22 cellular contexts compared by ENCODE assay signal in genomic region chr16:5862103-5863003, GRCh38.
DNase-seq lines count a peak whose midpoint lies in the region; ATAC-seq, FAIRE-seq and TF ChIP-seq lines count a peak whose summit lies in the region.
"Had no signal": no experiment of that assay in that cellular context is flagged by ENCODE, and none has a peak within 500 bp of the region (broad histone marks: within the 10 kb centered on the region; RNA-seq: fewer than 3 reads in every experiment).

No MANE protein-coding gene starts in this region.

- no peak for TF ChIP-seq CTCF in SK-N-SH (IDR thresholded peaks at IDR 0.05)
- TF ChIP-seq CTCF in bronchial epithelial cell (IDR thresholded peaks at IDR 0.05; ENCODE audit: insufficient read depth, low read length, severe bottlenecking) = no peak
- TF ChIP-seq CTCF in neural progenitor cell (IDR thresholded peaks at IDR 0.05) = no peak

- no peaks in the 10 kb centered on the region for H3K36me3 Mint-ChIP-seq in neural progenitor cell
- H3K36me3 Mint-ChIP-seq: CD4-positive, CD25-positive, alpha-beta regulatory T cell; CD8-positive, alpha-beta memory T cell had no signal

- H3K36me3 ChIP-seq in SK-N-SH (replicated peaks in 1 of 2; ENCODE audit: control insufficient read depth in 1 of 2, insufficient read depth in 2 of 2, low read length in 1 of 2) (no peaks in the 10 kb centered on the region), bronchial epithelial cell (ENCODE audit: control insufficient read depth, insufficient read depth, low read length) (no peaks in the 10 kb centered on the region), neural progenitor cell (no peaks in the 10 kb centered on the region)
- H3K36me3 ChIP-seq: BLaER1 treated with 17β-estradiol and CSF1 and Interleukin-3, amounts not matched to agents 10 nM and 100 nM had no signal

- H3K9me3 ChIP-seq in SK-N-SH (no peaks in the 10 kb centered on the region), neural progenitor cell (ENCODE audit: low read depth) (no peaks in the 10 kb centered on the region)
- H3K9me3 ChIP-seq: BLaER1 treated with 17β-estradiol and CSF1 and Interleukin-3, amounts not matched to agents 10 nM and 100 nM had no signal

- peak in 1 of 2 experiments; percentile 35; a peak in 1 of 4 replicates for TF ChIP-seq EP300 in SK-N-SH (IDR thresholded peaks at IDR 0.05; ENCODE audit: borderline replicate concordance in 1 of 2, low read depth in 1 of 2, low read length in 1 of 2)

- ATAC-seq in SK-N-SH treated with all-trans-retinoic acid at 6 μM for 48 hours (no peak; the same call in 2 of the 3 replicates), HG03280 (IDR thresholded peaks at IDR 0.05; ENCODE audit: unreplicated experiment) (no peak)
- ATAC-seq: GM12878 had no signal

- TF ChIP-seq RAD21 in SK-N-SH (IDR thresholded peaks at IDR 0.05; ENCODE audit: low read length) = no peak; the same call in 1 of the 2 replicates

- H3K9me2 ChIP-seq in SK-N-SH = no peaks in the 10 kb centered on the region

- CTCF ChIA-PET in SK-N-SH (lab: Yijun Ruan, JAX) = interaction anchor here (0.7 to 1.7 kb wide), 5 partner anchors 31 to 711 kb away, joined by 3 to 6 read pairs (median 4); no protein-coding TSS in a partner anchor

- no peak overlapping the region for H3K9ac ChIP-seq in SK-N-SH
- H3K9ac ChIP-seq in neural progenitor cell = no peak overlapping the region
- H3K9ac ChIP-seq: BLaER1 treated with 17β-estradiol and CSF1 and Interleukin-3, amounts not matched to agents 10 nM and 100 nM had no signal

- H4K20me1 ChIP-seq in SK-N-SH (ENCODE audit: insufficient read depth) = no peaks in the 10 kb centered on the region
- no peaks in the 10 kb centered on the region for H4K20me1 ChIP-seq in neural progenitor cell (ENCODE audit: low read depth)
- H4K20me1 ChIP-seq: BLaER1 treated with 17β-estradiol and CSF1 and Interleukin-3, amounts not matched to agents 10 nM and 100 nM had no signal

- no peak overlapping the region for H2AFZ ChIP-seq in SK-N-SH (ENCODE audit: low read depth)
- no peak overlapping the region for H2AFZ ChIP-seq in neural progenitor cell (replicated peaks)

- WGBS in SK-N-SH (ENCODE audit: low lambda C conversion rate) = 13% methylated on average over 12 of the region's 17 CpGs

- H3K4me2 ChIP-seq in SK-N-SH (no peak overlapping the region), neural progenitor cell (no peak overlapping the region)
- H3K4me2 ChIP-seq: BLaER1 treated with 17β-estradiol and CSF1 and Interleukin-3, amounts not matched to agents 10 nM and 100 nM had no signal

- no peak overlapping the region; a peak in 1 of 4 replicates for H3K4me3 ChIP-seq in SK-N-SH (ENCODE audit: low read depth in 2 of 2, low read length in 1 of 2)
- no peak overlapping the region for H3K4me3 ChIP-seq in bronchial epithelial cell (ENCODE audit: low read depth, low read length)
- H3K4me3 ChIP-seq in neural progenitor cell = no peak overlapping the region
- H3K4me3 ChIP-seq: BLaER1 treated with 17β-estradiol and CSF1 and Interleukin-3, amounts not matched to agents 10 nM and 100 nM; GM12878 had no signal

- no peaks in the 10 kb centered on the region for H3K27me3 ChIP-seq in SK-N-SH (ENCODE audit: insufficient read depth)
- no peaks in the 10 kb centered on the region for H3K27me3 ChIP-seq in bronchial epithelial cell (ENCODE audit: control insufficient read depth, insufficient read depth, low read length)
- no peaks in the 10 kb centered on the region for H3K27me3 ChIP-seq in neural progenitor cell
- H3K27me3 ChIP-seq: BLaER1 treated with 17β-estradiol and CSF1 and Interleukin-3, amounts not matched to agents 10 nM and 100 nM had no signal

- H3F3A ChIP-seq in SK-N-SH (replicated peaks; ENCODE audit: insufficient read depth) (no peaks in the 10 kb centered on the region), neural progenitor cell (ENCODE audit: low read depth) (no peaks in the 10 kb centered on the region)

- POLR2A ChIA-PET in SK-N-SH (lab: Yijun Ruan, JAX) = interaction anchor here (0.5 to 0.9 kb wide), 2 partner anchors 246 to 788 kb away, joined by 3 read pairs; no protein-coding TSS in a partner anchor

- DNase-seq in SK-N-SH (peak; percentile 63), bronchial epithelial cell (ENCODE audit: low read depth) (no peak), neural progenitor cell (ENCODE audit: low spot score) (no peak), T1000 (lab: John Stamatoyannopoulos, UW) (no peak)
- DNase-seq in activated effector memory CD4-positive, alpha-beta T cell treated with Interleukin-2 at 50 U/mL for 16 hours = no peak
- DNase-seq: 8988T; CD4-positive, CD25-positive, alpha-beta regulatory T cell; CD8-positive, alpha-beta memory T cell; COR-L47; DMS 273 treated with DMSO at 0.1 percent for 48 hours; DMS53; DND-41; EL; H9; IMR-90 had no signal

- H3K4me1 ChIP-seq in SK-N-SH (ENCODE audit: control insufficient read depth in 1 of 2, insufficient read depth in 2 of 2, low read depth in 1 of 2, low read length in 1 of 2) = peaks cover 0 to 30% of the 10 kb centered on the region in 2 experiments; a peak in 2 of 4 replicates
- no peaks in the 10 kb centered on the region for H3K4me1 ChIP-seq in neural progenitor cell

- H3K27me3 Mint-ChIP-seq in neural progenitor cell (ENCODE audit: insufficient read depth, low read depth) = no peaks in the 10 kb centered on the region
- H3K27me3 Mint-ChIP-seq: B cell; CD4-positive, CD25-positive, alpha-beta regulatory T cell had no signal

- peak; percentile 13 for FAIRE-seq in bronchial epithelial cell (lab: Jason Lieb, UNC)
- FAIRE-seq: GM12878, H1 had no signal

- H3K4me3 Mint-ChIP-seq in neural progenitor cell = peak overlapping the region; percentile 38
- H3K4me3 Mint-ChIP-seq: B cell; CD4-positive, CD25-positive, alpha-beta regulatory T cell; CD8-positive, alpha-beta memory T cell; H9 had no signal

- H3K79me2 ChIP-seq in SK-N-SH (ENCODE audit: insufficient read depth) (no peaks in the 10 kb centered on the region), neural progenitor cell (ENCODE audit: low read depth) (no peaks in the 10 kb centered on the region)

- H3K4me1 Mint-ChIP-seq in neural progenitor cell = no peaks in the 10 kb centered on the region
- H3K4me1 Mint-ChIP-seq: B cell; CD4-positive, CD25-positive, alpha-beta regulatory T cell; CD8-positive, alpha-beta memory T cell had no signal

- no peaks in the 10 kb centered on the region for H3K9me3 Mint-ChIP-seq in neural progenitor cell
- H3K9me3 Mint-ChIP-seq: H9 had no signal

- H3K27ac ChIP-seq in SK-N-SH (ENCODE audit: low read depth in 2 of 2, low read length in 1 of 2) (peak overlapping the region in 1 of 2 experiments; percentile 89; a peak in 2 of 4 replicates), neural progenitor cell (no peak overlapping the region)
- H3K27ac ChIP-seq: BLaER1 treated with 17β-estradiol and CSF1 and Interleukin-3, amounts not matched to agents 10 nM and 100 nM; HL-60 had no signal

- H3K27ac Mint-ChIP-seq in neural progenitor cell = peak overlapping the region; percentile 63
- H3K27ac Mint-ChIP-seq: B cell; CD4-positive, CD25-positive, alpha-beta regulatory T cell; CD8-positive, alpha-beta memory T cell had no signal

TF ChIP-seq in SK-N-SH, 30 proteins besides CTCF, POLR2A, EP300 and RAD21 (continues in another document):
- no peak for TF ChIP-seq TCF12 (IDR thresholded peaks at IDR 0.05)
- peak; percentile 90 for TF ChIP-seq GATA2 (CRISPR knock-in tag; IDR thresholded peaks at IDR 0.05)

TF ChIP-seq in SK-N-SH treated with all-trans-retinoic acid at 6 μM for 48 hours, 23 proteins besides CTCF, POLR2A, EP300 and RAD21 (continues in another document):
- TF ChIP-seq CSDC2 (CRISPR knock-in tag; IDR thresholded peaks at IDR 0.05) = no peak
- no peak for TF ChIP-seq ESRRG (CRISPR knock-in tag; IDR thresholded peaks at IDR 0.05)
- no peak for TF ChIP-seq TSHZ2 (CRISPR knock-in tag; IDR thresholded peaks at IDR 0.05)
- TF ChIP-seq PPARA (CRISPR knock-in tag; IDR thresholded peaks at IDR 0.05; ENCODE audit: borderline replicate concordance) = no peak
- TF ChIP-seq ZNF8 (CRISPR knock-in tag; IDR thresholded peaks at IDR 0.05) = no peak
- no peak for TF ChIP-seq ARNTL (CRISPR knock-in tag; IDR thresholded peaks at IDR 0.05; ENCODE audit: borderline replicate concordance, low read depth)
- no peak for TF ChIP-seq CREB5 (CRISPR knock-in tag; IDR thresholded peaks at IDR 0.05; ENCODE audit: low read depth)
